ENCODE assay signal across 12 cellular contexts in genomic region chr3:24128195-24129005, GRCh38.
DNase-seq lines count a peak whose midpoint lies in the region; ATAC-seq, FAIRE-seq and TF ChIP-seq lines count a peak whose summit lies in the region.
"Had no signal": no experiment of that assay in that cellular context is flagged by ENCODE, and none has a peak within 500 bp of the region (broad histone marks: within the 10 kb centered on the region; RNA-seq: fewer than 3 reads in every experiment).

No MANE protein-coding gene starts in this region.

- DNase-seq in AG08395 (ENCODE audit: low spot score) (peak; percentile 65), HTR-8/SVneo (ENCODE audit: insufficient read length, low spot score) (peak; percentile 13), astrocyte of the hippocampus (ENCODE audit: low read depth, low spot score) (peak; percentile 18), hepatocyte (ENCODE audit: low spot score) (no peak), NAMALWA (ENCODE audit: low spot score) (no peak), T-helper 1 cell (no peak)
- no peak for DNase-seq in stimulated activated naive CD4-positive, alpha-beta T cell treated with Interleukin-2 at 50 U/mL for 16 hours (lab: John Stamatoyannopoulos, UW)
- DNase-seq: activated CD4-positive, alpha-beta T cell treated with anti-CD3 and anti-CD28 coated beads for 1 hour; activated naive CD4-positive, alpha-beta T cell treated with anti-CD3 and anti-CD28 coated beads, Interleukin-2, amount 50 U/mL, for 16 hours; CD4-positive, CD25-positive, alpha-beta regulatory T cell had no signal

- H3K9me2 ChIP-seq in hepatocyte (replicated peaks; ENCODE audit: insufficient read depth): no peaks in the 10 kb centered on the region

- WGBS in hepatocyte (ENCODE audit: low lambda C conversion rate, missing lambda C conversion rate): 68% methylated on average over 4 of the region's 4 CpGs

- H3K9me3 ChIP-seq in hepatocyte (ENCODE audit: low read depth): no peaks in the 10 kb centered on the region

- no peaks in the 10 kb centered on the region for H3K36me3 ChIP-seq in hepatocyte (replicated peaks; ENCODE audit: insufficient read depth, low read depth)

- no peak for FAIRE-seq in HTR-8/SVneo (lab: Jason Lieb, UNC)
- FAIRE-seq: endothelial cell of umbilical vein had no signal

- H3K27me3 ChIP-seq in hepatocyte: no peaks in the 10 kb centered on the region

- no peaks in the 10 kb centered on the region for H4K20me1 ChIP-seq in hepatocyte (ENCODE audit: insufficient read depth, poor library complexity, severe bottlenecking)

- H3K27ac ChIP-seq in hepatocyte: peak overlapping the region; percentile 66

- no peak overlapping the region for H3K4me2 ChIP-seq in hepatocyte

- ATAC-seq in HG02763 (IDR thresholded peaks at IDR 0.05; ENCODE audit: unreplicated experiment): no peak

- H2AFZ ChIP-seq in hepatocyte: no peak overlapping the region

- TF ChIP-seq CTCF in hepatocyte (IDR thresholded peaks at IDR 0.05; ENCODE audit: poor library complexity): no peak

- no peaks in the 10 kb centered on the region for H3K79me2 ChIP-seq in hepatocyte

- H3K4me1 ChIP-seq in hepatocyte (ENCODE audit: insufficient read depth): peaks cover 4% of the 10 kb centered on the region

- no peak overlapping the region for H3K4me3 ChIP-seq in hepatocyte

Comparison
In these comparisons a context has a peak if more than half of its experiments do, and no peak if none do; other contexts are left out.
1. DNase-seq: peak in AG08395 (single experiment), HTR-8/SVneo (single experiment) and astrocyte of the hippocampus (single experiment); none in hepatocyte (single experiment), NAMALWA (single experiment), stimulated activated naive CD4-positive, alpha-beta T cell treated with Interleukin-2 at 50 U/mL for 16 hours (single experiment) and T-helper 1 cell (0 of 5).